11 cellular contexts compared by ENCODE assay signal in genomic region chr14:53715390-53715730, GRCh38.
DNase-seq lines count a peak whose midpoint lies in the region; FAIRE-seq and TF ChIP-seq lines count a peak whose summit lies in the region.
"Had no signal": no experiment of that assay in that cellular context is flagged by ENCODE, and none has a peak within 500 bp of the region (broad histone marks: within the 10 kb centered on the region; RNA-seq: fewer than 3 reads in every experiment).

No MANE protein-coding gene starts in this region.

- H3K27ac ChIP-seq in cardiac muscle cell: no peak overlapping the region

- H3K4me1 ChIP-seq in cardiac muscle cell (ENCODE audit: low read depth): peaks cover 6% of the 10 kb centered on the region

- H3K36me3 ChIP-seq in cardiac muscle cell: no peaks in the 10 kb centered on the region

- H3K27ac Mint-ChIP-seq in activated naive CD4-positive, alpha-beta T cell treated with anti-CD3 and anti-CD28 coated beads, Interleukin-2, amount 10 ng/mL, durations not matched to agents 7 days and 5 days: no peak overlapping the region
- no peak overlapping the region for H3K27ac Mint-ChIP-seq in glutamatergic neuron (ENCODE audit: unreplicated experiment)

- H3K4me3 ChIP-seq in astrocyte of the cerebellum (ENCODE audit: low read depth, low read length) (no peak overlapping the region), cardiac muscle cell (no peak overlapping the region)

- H3K9me3 Mint-ChIP-seq in activated naive CD4-positive, alpha-beta T cell treated with anti-CD3 and anti-CD28 coated beads, Interleukin-2, amount 10 ng/mL, durations not matched to agents 7 days and 5 days: peaks cover 4% of the 10 kb centered on the region
- no peaks in the 10 kb centered on the region for H3K9me3 Mint-ChIP-seq in glutamatergic neuron (ENCODE audit: unreplicated experiment)

- peak; percentile 79 for DNase-seq in EL
- DNase-seq in astrocyte of the cerebellum (ENCODE audit: low read depth): peak; percentile 54
- peak; percentile 1 to 69 for DNase-seq in cardiac muscle cell (ENCODE audit: low read depth in 1 of 2, low spot score in 1 of 2)
- peak; percentile 2 for DNase-seq in putamen (ENCODE audit: low spot score)
- no peak for DNase-seq in GM12892 (ENCODE audit: insufficient read length)
- DNase-seq in activated naive CD4-positive, alpha-beta T cell treated with anti-CD3 and anti-CD28 coated beads, Interleukin-2, amount 10 ng/mL, durations not matched to agents 7 days and 5 days: no peak
- DNase-seq in MV-4-11 (lab: John Stamatoyannopoulos, UW): no peak
- no peak for DNase-seq in glutamatergic neuron
- DNase-seq: activated naive CD4-positive, alpha-beta T cell treated with Interleukin-2 at 50 U/mL for 16 hours; NCI-H526; T1000 had no signal

- TF ChIP-seq POLR2A in GM12892 (IDR thresholded peaks at IDR 0.05; ENCODE audit: low read depth, low read length): no peak

- no peaks in the 10 kb centered on the region for H3K27me3 ChIP-seq in cardiac muscle cell

- CTCF ChIA-PET in activated naive CD4-positive, alpha-beta T cell treated with anti-CD3 and anti-CD28 coated beads, Interleukin-2, amount 10 ng/mL, durations not matched to agents 7 days and 5 days (lab: Charles Lee): no interaction called here

- H3K36me3 Mint-ChIP-seq in activated naive CD4-positive, alpha-beta T cell treated with anti-CD3 and anti-CD28 coated beads, Interleukin-2, amount 10 ng/mL, durations not matched to agents 7 days and 5 days: no peaks in the 10 kb centered on the region
- no peaks in the 10 kb centered on the region for H3K36me3 Mint-ChIP-seq in glutamatergic neuron (ENCODE audit: unreplicated experiment)

- H3K4me1 Mint-ChIP-seq in activated naive CD4-positive, alpha-beta T cell treated with anti-CD3 and anti-CD28 coated beads, Interleukin-2, amount 10 ng/mL, durations not matched to agents 7 days and 5 days: no peaks in the 10 kb centered on the region
- no peaks in the 10 kb centered on the region for H3K4me1 Mint-ChIP-seq in glutamatergic neuron (ENCODE audit: low read depth, unreplicated experiment)

- TF ChIP-seq CTCF in astrocyte of the cerebellum (IDR thresholded peaks at IDR 0.05; ENCODE audit: low read depth, low read length, missing control alignments) (no peak), cardiac muscle cell (IDR thresholded peaks at IDR 0.05; ENCODE audit: low read depth, low read length) (no peak), glutamatergic neuron (IDR thresholded peaks at IDR 0.05; ENCODE audit: partially characterized antibody, unreplicated experiment) (no peak)

- H3K9me3 ChIP-seq in cardiac muscle cell (ENCODE audit: low read depth): no peaks in the 10 kb centered on the region

- H3K4me3 Mint-ChIP-seq in activated naive CD4-positive, alpha-beta T cell treated with anti-CD3 and anti-CD28 coated beads, Interleukin-2, amount 10 ng/mL, durations not matched to agents 7 days and 5 days: no peak overlapping the region
- no peak overlapping the region for H3K4me3 Mint-ChIP-seq in glutamatergic neuron (ENCODE audit: unreplicated experiment)

- in situ Hi-C loops in astrocyte of the cerebellum (cut with HindIII; ENCODE audit: low sequenced_read_pairs): no loop called here

- no peaks in the 10 kb centered on the region for H3K27me3 Mint-ChIP-seq in activated naive CD4-positive, alpha-beta T cell treated with anti-CD3 and anti-CD28 coated beads, Interleukin-2, amount 10 ng/mL, durations not matched to agents 7 days and 5 days
- H3K27me3 Mint-ChIP-seq in glutamatergic neuron (ENCODE audit: unreplicated experiment): no peaks in the 10 kb centered on the region

- FAIRE-seq in GM12892 (lab: Jason Lieb, UNC): no peak

Comparison
In these comparisons a context has a peak if more than half of its experiments do, and no peak if none do; other contexts are left out.
1. DNase-seq: peak in EL (single experiment), astrocyte of the cerebellum (single experiment), cardiac muscle cell (2 of 2) and putamen (single experiment); none in GM12892 (single experiment), activated naive CD4-positive, alpha-beta T cell treated with anti-CD3 and anti-CD28 coated beads, Interleukin-2, amount 10 ng/mL, durations not matched to agents 7 days and 5 days (single experiment), MV-4-11 (single experiment) and glutamatergic neuron (single experiment).